In the genomic region with DNA sequence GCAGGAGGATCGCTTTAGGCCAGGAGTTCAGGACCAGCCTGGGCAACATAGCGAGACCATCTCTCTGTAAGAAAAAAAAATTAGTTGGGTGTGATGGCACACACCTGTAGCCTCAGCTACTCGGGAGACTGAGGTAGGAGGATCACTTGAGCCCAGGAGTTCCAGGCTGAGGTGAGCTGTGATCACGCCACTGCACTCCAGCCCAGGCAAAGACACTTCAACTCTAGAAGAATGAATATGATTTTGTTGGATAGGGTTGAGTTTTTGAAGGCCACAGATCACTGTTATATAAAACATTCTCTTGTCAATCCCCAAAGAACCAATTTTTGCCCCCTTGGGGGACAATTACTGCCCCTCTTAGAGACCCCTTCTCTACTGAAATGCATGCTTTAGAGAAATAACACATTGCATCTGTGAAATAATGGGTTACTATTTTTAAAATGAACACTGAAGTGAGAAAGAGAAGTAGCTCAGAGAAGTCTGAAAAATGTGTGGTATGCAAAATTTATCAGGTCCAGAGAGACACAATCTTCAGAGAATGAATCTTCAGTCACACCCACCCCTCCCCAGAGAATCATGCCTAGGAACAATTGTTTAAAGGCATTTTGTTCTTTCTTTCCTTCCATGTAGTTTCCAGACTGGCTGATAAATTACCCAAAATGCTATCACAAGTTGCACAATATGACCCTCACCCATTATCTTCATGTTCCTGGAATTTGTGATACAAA, we compare ENCODE assay signal across 12 cellular contexts. TPM values are rescaled to one million over a fixed set of nuclear protein-coding genes. Genes with fewer than 3 reads are reported as not detected.
DNase-seq lines count a peak whose midpoint lies in the region; ATAC-seq and TF ChIP-seq lines count a peak whose summit lies in the region.
"Had no signal": no experiment of that assay in that cellular context is flagged by ENCODE, and none has a peak within 500 bp of the region (broad histone marks: within the 10 kb centered on the region; RNA-seq: fewer than 3 reads in every experiment).

No MANE protein-coding gene starts in this region.

- TF ChIP-seq CTCF in MM.1S (IDR thresholded peaks at IDR 0.05; ENCODE audit: low read length): no peak

- peak overlapping the region; percentile 33 for H3K9ac ChIP-seq in MM.1S (ENCODE audit: low read length)

- ATAC-seq in GM19023 (IDR thresholded peaks at IDR 0.05; ENCODE audit: unreplicated experiment): peak; percentile 87
- peak; percentile 79 for ATAC-seq in HG02852 (IDR thresholded peaks at IDR 0.05; ENCODE audit: unreplicated experiment)

- H3K36me3 ChIP-seq in MM.1S (replicated peaks; ENCODE audit: insufficient read depth, low read length): no peaks in the 10 kb centered on the region

- H3F3A ChIP-seq in MM.1S (ENCODE audit: insufficient read depth, low read length): peaks cover 27% of the 10 kb centered on the region

- H4K20me1 ChIP-seq in MM.1S (ENCODE audit: insufficient read depth, low read length): no peaks in the 10 kb centered on the region

- no peaks in the 10 kb centered on the region for H3K79me2 ChIP-seq in MM.1S (ENCODE audit: low read length)

- H3K9me3 ChIP-seq in MM.1S (replicated peaks; ENCODE audit: insufficient read depth, low read length): no peaks in the 10 kb centered on the region

- H3K4me3 ChIP-seq in MM.1S (ENCODE audit: low read length): no peak overlapping the region
- H3K4me3 ChIP-seq: lung had no signal

- H3K27ac ChIP-seq in MM.1S (ENCODE audit: low read length): peak overlapping the region; percentile 80

- H3K4me1 ChIP-seq in MM.1S (ENCODE audit: low read length): peaks cover 39% of the 10 kb centered on the region

- no peaks in the 10 kb centered on the region for H3K9me2 ChIP-seq in MM.1S (replicated peaks; ENCODE audit: insufficient read depth, low read length)

- peak overlapping the region; percentile 72 for H3K4me2 ChIP-seq in MM.1S (ENCODE audit: low read depth, low read length)

- no peaks in the 10 kb centered on the region for H3K27me3 ChIP-seq in MM.1S (replicated peaks; ENCODE audit: insufficient read depth, low read length)

- DNase-seq in A172 (ENCODE audit: low spot score): peak; percentile 25
- peak; percentile 59 for DNase-seq in MM.1S
- DNase-seq in HPDE6-E6E7 (ENCODE audit: extremely low spot score): no peak
- no peak for DNase-seq in NCI-H446 (lab: John Stamatoyannopoulos, UW)
- DNase-seq in NCI-H146 treated with DMSO at 0.1 percent for 48 hours (lab: John Stamatoyannopoulos, UW; ENCODE audit: unreplicated experiment): no peak
- no peak for DNase-seq in NCI-H1417 (lab: John Stamatoyannopoulos, UW)
- DNase-seq: ACHN, activated gamma-delta T cell, NCI-H1694 treated with DMSO at 0.1 percent for 48 hours had no signal

- peak overlapping the region; percentile 29 for H2AFZ ChIP-seq in MM.1S (ENCODE audit: low read length)

RNA-seq across cellular contexts. Expression of gene METTL6, which starts 42.7 kb away (rescaled TPM):
- total RNA-seq in A172 (2014; rRNA removed; shearing (Covaris generic)): 40.8 and 48.8 TPM in 2 replicates

RNA-seq across cellular contexts. Expression of gene EAF1, which starts 42.7 kb away (rescaled TPM):
- 19.7 and 20.7 TPM in 2 replicates for total RNA-seq in A172 (2014; rRNA removed; shearing (Covaris generic))

RNA-seq across cellular contexts. Expression of gene SH3BP5, which starts 52.3 kb away (rescaled TPM):
- 85.4 and 90.2 TPM in 2 replicates for total RNA-seq in A172 (2014; rRNA removed; shearing (Covaris generic))

Comparison
In these comparisons a context has a peak if more than half of its experiments do, and no peak if none do; other contexts are left out.
1. DNase-seq: peak in A172 (single experiment) and MM.1S (single experiment); none in HPDE6-E6E7 (single experiment), NCI-H446 (0 of 2), NCI-H146 treated with DMSO at 0.1 percent for 48 hours (single experiment) and NCI-H1417 (0 of 3).